Comparison of ENCODE assay signal across 24 cellular contexts in the genomic region with DNA sequence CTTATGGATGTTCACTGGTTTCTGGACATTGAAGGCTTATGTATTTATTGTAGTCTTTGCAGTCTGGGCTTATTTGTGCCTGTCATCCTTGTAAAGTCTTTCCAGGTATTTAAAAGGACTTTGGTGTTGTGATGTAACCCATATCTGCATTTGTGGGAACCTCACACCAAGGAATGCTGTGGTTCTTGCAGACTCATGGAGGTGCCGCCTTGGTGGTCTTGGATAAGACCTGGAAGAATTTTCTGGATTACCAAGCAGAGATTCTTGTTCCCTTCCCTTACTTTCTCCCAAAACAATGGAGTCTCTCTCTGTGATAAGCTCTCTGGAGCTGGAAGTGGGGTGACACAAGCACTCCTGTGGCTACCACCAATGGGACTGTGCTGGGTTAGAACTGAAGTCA.
DNase-seq lines count a peak whose midpoint lies in the region; FAIRE-seq and TF ChIP-seq lines count a peak whose summit lies in the region.
"Had no signal": no experiment of that assay in that cellular context is flagged by ENCODE, and none has a peak within 500 bp of the region (broad histone marks: within the 10 kb centered on the region; RNA-seq: fewer than 3 reads in every experiment).

No MANE protein-coding gene starts in this region.

- H3K9me3 ChIP-seq in astrocyte (ENCODE audit: insufficient read depth, low read depth, low read length) = no peaks in the 10 kb centered on the region
- H3K9me3 ChIP-seq: BE2C, SJCRH30 had no signal

- H3K4me2 ChIP-seq in astrocyte (ENCODE audit: low read length) = no peak overlapping the region
- H3K4me2 ChIP-seq: GM23338, KMS-11, PC-9 had no signal

- H3K9me3 Mint-ChIP-seq in astrocyte (ENCODE audit: unreplicated experiment) = peaks cover 4% of the 10 kb centered on the region

- no peaks in the 10 kb centered on the region for H3K79me2 ChIP-seq in astrocyte (ENCODE audit: insufficient read depth, low read length)

- no peaks in the 10 kb centered on the region for H4K20me1 ChIP-seq in astrocyte (ENCODE audit: insufficient read depth, low read length)

- H3K4me1 Mint-ChIP-seq in astrocyte (ENCODE audit: low read depth, unreplicated experiment) = peaks cover 21% of the 10 kb centered on the region
- H3K4me1 Mint-ChIP-seq: IgD-negative memory B cell had no signal

- TF ChIP-seq CTCF in astrocyte (IDR thresholded peaks at IDR 0.05; ENCODE audit: insufficient read depth, low read depth, low read length) (no peak), fibroblast of villous mesenchyme (IDR thresholded peaks at IDR 0.05; ENCODE audit: insufficient read depth, low read depth, low read length) (no peak)

- FAIRE-seq in astrocyte (lab: Jason Lieb, UNC) = no peak
- FAIRE-seq: G401.6 had no signal

- H2AFZ ChIP-seq in astrocyte (ENCODE audit: low read depth, low read length) = no peak overlapping the region
- H2AFZ ChIP-seq: GM23338, PC-9 had no signal

- H3K36me3 Mint-ChIP-seq in astrocyte (ENCODE audit: low read depth, unreplicated experiment) = peaks cover 2% of the 10 kb centered on the region
- H3K36me3 Mint-ChIP-seq: IgD-negative memory B cell had no signal

- DNase-seq in H4 (ENCODE audit: low spot score) (peak; percentile 28), astrocyte (ENCODE audit: low read depth) (peak; percentile 46), fibroblast of villous mesenchyme (ENCODE audit: low read depth) (peak; percentile 18), renal cortical epithelial cell (ENCODE audit: low read depth) (peak; percentile 68), NOMO-1 (lab: John Stamatoyannopoulos, UW; ENCODE audit: unreplicated experiment in 2 of 2) (no peak), hepatic stellate cell (ENCODE audit: low spot score) (no peak), NCI-H82 (lab: John Stamatoyannopoulos, UW) (no peak)
- DNase-seq: 8988T, ACHN, BE2C, Calu3, DMS53, NCI-H1092 treated with DMSO at 0.1 percent for 48 hours, NCI-H1436 treated with DMSO at 0.1 percent for 48 hours, NCI-H187 treated with DMSO at 0.1 percent for 48 hours, NCI-H2171 treated with DMSO at 0.1 percent for 48 hours, NCI-H524, NCI-H748 treated with DMSO at 0.1 percent for 48 hours, PC-9, SJCRH30 had no signal

- peak overlapping the region; percentile 65 for H3K4me3 Mint-ChIP-seq in astrocyte (ENCODE audit: unreplicated experiment)
- H3K4me3 Mint-ChIP-seq: GM23338, IgD-negative memory B cell had no signal

- H3K4me1 ChIP-seq in astrocyte (ENCODE audit: insufficient read depth, low read length) = no peaks in the 10 kb centered on the region
- H3K4me1 ChIP-seq: BE2C, SJCRH30 had no signal

- H3K27ac ChIP-seq in astrocyte (ENCODE audit: low read depth, low read length) = no peak overlapping the region
- H3K27ac ChIP-seq: KMS-11, PC-9, SJCRH30 had no signal

- peak overlapping the region; percentile 71 for H3K27ac Mint-ChIP-seq in astrocyte (ENCODE audit: unreplicated experiment)
- H3K27ac Mint-ChIP-seq: GM23338, IgD-negative memory B cell had no signal

- H3K4me3 ChIP-seq in astrocyte (ENCODE audit: insufficient read depth, low read depth, low read length) = no peak overlapping the region
- H3K4me3 ChIP-seq in fibroblast of villous mesenchyme (ENCODE audit: low read depth, low read length) = no peak overlapping the region
- H3K4me3 ChIP-seq: GM23338, PC-9, SJCRH30 had no signal

- H3K36me3 ChIP-seq in astrocyte (ENCODE audit: insufficient read depth, low read length) = no peaks in the 10 kb centered on the region
- H3K36me3 ChIP-seq: BE2C, SJCRH30 had no signal

- H3K9ac ChIP-seq in astrocyte (ENCODE audit: low read length) = no peak overlapping the region
- H3K9ac ChIP-seq: KMS-11 had no signal

- no peaks in the 10 kb centered on the region for H3K27me3 ChIP-seq in astrocyte (ENCODE audit: insufficient read depth, low read length)
- H3K27me3 ChIP-seq: BE2C, SJCRH30 had no signal

- H3K27me3 Mint-ChIP-seq in astrocyte (ENCODE audit: low read depth, unreplicated experiment) = no peaks in the 10 kb centered on the region

Comparison
In these comparisons a context has a peak if more than half of its experiments do, and no peak if none do; other contexts are left out.
1. DNase-seq: peak in H4 (single experiment), astrocyte (single experiment), fibroblast of villous mesenchyme (single experiment) and renal cortical epithelial cell (single experiment); none in NOMO-1 (0 of 2), hepatic stellate cell (single experiment) and NCI-H82 (single experiment).